8 cellular contexts compared by ENCODE assay signal in the genomic region with DNA sequence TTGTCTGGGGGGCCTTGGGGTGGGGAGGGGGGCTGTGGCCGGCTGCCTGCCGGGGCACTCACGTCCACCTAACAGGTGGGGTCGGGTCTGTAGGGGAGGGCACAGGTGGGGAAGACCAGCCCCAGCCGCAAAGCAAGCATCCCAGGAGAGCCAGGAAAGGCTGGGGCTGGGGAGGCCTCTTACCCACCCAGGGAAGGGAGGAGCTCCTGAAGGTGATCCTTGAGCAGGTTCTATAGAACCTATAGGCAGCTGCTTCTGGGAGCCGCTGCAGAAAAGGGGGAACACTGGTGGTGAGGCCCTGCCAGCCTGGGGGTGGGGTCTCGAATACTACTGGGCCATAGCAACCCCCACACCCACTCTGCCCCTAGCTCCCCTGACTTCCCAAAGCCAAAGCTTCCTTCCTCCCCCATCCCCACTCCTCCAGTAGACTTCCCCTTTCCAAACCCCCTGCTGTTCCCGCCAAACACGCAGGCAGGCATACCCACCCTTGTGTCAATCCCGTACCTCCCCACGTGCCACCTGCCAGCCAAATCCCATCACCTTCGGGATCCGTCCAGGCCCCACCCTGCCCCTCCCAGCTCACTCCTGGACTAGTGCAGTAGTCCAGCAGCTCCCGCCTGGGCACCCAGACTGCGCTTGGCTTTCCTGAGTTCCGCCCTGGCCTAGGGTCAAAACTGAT. TPM values are rescaled to one million over a fixed set of nuclear protein-coding genes. Genes with fewer than 3 reads are reported as not detected.
DNase-seq lines count a peak whose midpoint lies in the region; ATAC-seq, FAIRE-seq and TF ChIP-seq lines count a peak whose summit lies in the region.

No MANE protein-coding gene starts in this region.

- H3K4me1 Mint-ChIP-seq in IgD-negative memory B cell = peaks cover 17 to 25% (median 25%) of the 10 kb centered on the region in 3 donors
- H3K4me1 Mint-ChIP-seq in brain = peaks cover 81% of the 10 kb centered on the region

- H3K9me3 Mint-ChIP-seq in IgD-negative memory B cell (no peaks in the 10 kb centered on the region), brain (no peaks in the 10 kb centered on the region)

- POLR2A ChIA-PET in A549 (lab: Yijun Ruan, JAX) = no interaction called here

- H3K9me3 ChIP-seq in A549 (no peaks in the 10 kb centered on the region), mucosa of descending colon (no peaks in the 10 kb centered on the region)

- DNase-seq in A549 (ENCODE audit: low read depth in 1 of 2, low spot score in 1 of 2) (no peak), mucosa of descending colon (peak; percentile 88 to 92 (median 89)), NCI-H2107 (lab: John Stamatoyannopoulos, UW) (no peak), HTR-8/SVneo (ENCODE audit: insufficient read length, low spot score) (no peak), left lobe of liver (ENCODE audit: low spot score) (no peak)

- peak overlapping the region; percentile 35 for H3K4me3 ChIP-seq in A549
- H3K4me3 ChIP-seq in mucosa of descending colon = no peak overlapping the region

- FAIRE-seq in A549 (lab: Jason Lieb, UNC) = no peak
- FAIRE-seq in HTR-8/SVneo (lab: Jason Lieb, UNC) = no peak

- ATAC-seq in A549 (no peak), mucosa of descending colon (peak; percentile 34), left lobe of liver (no peak), HG03469 (IDR thresholded peaks at IDR 0.05; ENCODE audit: unreplicated experiment) (no peak)

- no peak for TF ChIP-seq EP300 in A549 (IDR thresholded peaks at IDR 0.05)

- WGBS in A549 (ENCODE audit: missing lambda C conversion rate) = 26% methylated on average over 12 of the region's 16 CpGs

- H3K27ac Mint-ChIP-seq in IgD-negative memory B cell = peak overlapping the region; percentile 83 to 94 (median 88)
- peak overlapping the region in 3 of 5 experiments; percentile 50 to 60 (median 57) for H3K27ac Mint-ChIP-seq in brain

- TF ChIP-seq RAD21 in A549 (conservative IDR thresholded peaks at IDR 0.05 in 1 of 2, IDR thresholded peaks at IDR 0.05 in 1 of 2) = no peak

- H3K4me1 ChIP-seq in A549 = peaks cover 82% of the 10 kb centered on the region
- peaks cover 82% of the 10 kb centered on the region for H3K4me1 ChIP-seq in mucosa of descending colon (ENCODE audit: low read depth)

- H3K36me3 ChIP-seq in mucosa of descending colon (ENCODE audit: low read depth) = no peaks in the 10 kb centered on the region

- intact Hi-C loops in mucosa of descending colon (cut with DNase I, micrococcal nuclease) = no loop called here

- TF ChIP-seq POLR2A in A549 (IDR thresholded peaks at IDR 0.05; ENCODE audit: low read length) = no peak

- TF ChIP-seq CTCF in A549 (IDR thresholded peaks at IDR 0.05) = no peak
- no peak for TF ChIP-seq CTCF in brain (conservative IDR thresholded peaks at IDR 0.05)
- TF ChIP-seq CTCF in mucosa of descending colon (IDR thresholded peaks at IDR 0.05) = no peak

- CTCF ChIA-PET in A549 (lab: Yijun Ruan, JAX) = interaction anchor here (0.9 to 2.9 kb wide), 4 partner anchors 9 to 206 kb away, joined by 3 to 12 read pairs (median 7); no protein-coding TSS in a partner anchor

- H3K36me3 Mint-ChIP-seq in IgD-negative memory B cell = peaks cover 2% of the 10 kb centered on the region
- H3K36me3 Mint-ChIP-seq in brain = no peaks in the 10 kb centered on the region

- H3K27me3 Mint-ChIP-seq in IgD-negative memory B cell (no peaks in the 10 kb centered on the region), brain (peaks cover 18% of the 10 kb centered on the region)

- H3K4me2 ChIP-seq in A549 = peak overlapping the region; percentile 99

- peak overlapping the region; percentile 95 to 100 for H3K27ac ChIP-seq in A549

- H3K4me3 Mint-ChIP-seq in IgD-negative memory B cell = peak overlapping the region; percentile 68 to 90 (median 72)
- peak overlapping the region in 3 of 5 experiments; percentile 26 to 43 (median 42) for H3K4me3 Mint-ChIP-seq in brain

TF ChIP-seq in A549, 52 proteins besides CTCF, POLR2A, EP300 and RAD21:
- TF ChIP-seq GATA3 (IDR thresholded peaks at IDR 0.05; ENCODE audit: borderline replicate concordance) (0 out of 2 replicates have a peak, but pooled peaks have one; percentile 6), ZFP36 (IDR thresholded peaks at IDR 0.05; ENCODE audit: borderline replicate concordance, partially characterized antibody) (no peak)

RNA-seq across cellular contexts. Expression of gene KLF16, which starts 5.6 kb away (rescaled TPM):
- polyA plus RNA-seq in A549 (2011; rRNA removed) (4.1 and 5.8 TPM in 2 replicates), A549 (2017; fragmentation: RNase III; extraction: RNeasy Plus Mini Kit Qiagen cat#74134 plus additional on column Dnase treatment) (23.9 to 28.0 TPM (median 25.7 TPM) in 3 replicates), IgD-negative memory B cell (1.8 TPM), brain (ENCODE audit: insufficient read depth, low read depth, low replicate concordance) (22.6 TPM)
- 22.9 and 43.9 TPM in 2 replicates for polyA plus RNA-seq in A549 (2012; cell fraction: cytosol; rRNA removed)
- 36.5 and 74.1 TPM in 2 replicates for polyA plus RNA-seq in A549 (2012; cell fraction: nucleus; rRNA removed)
- 2.7 and 4.3 TPM in 2 replicates for polyA minus RNA-seq in A549 (2011; rRNA and poly(A)+ RNA removed)
- total RNA-seq in mucosa of descending colon (10 to 100 TPM; 22.6 to 26.5 (median 25.6) TPM), left lobe of liver (11.9 TPM)

RNA-seq across cellular contexts. Expression of gene REXO1, which starts 9.5 kb away (rescaled TPM):
- polyA plus RNA-seq in A549 (2011; rRNA removed) (5.6 and 7.3 TPM in 2 replicates), A549 (2017; fragmentation: RNase III; extraction: RNeasy Plus Mini Kit Qiagen cat#74134 plus additional on column Dnase treatment) (13.8 to 15.6 TPM (median 14.5 TPM) in 3 replicates), IgD-negative memory B cell (13.7 TPM), brain (ENCODE audit: insufficient read depth, low read depth, low replicate concordance) (26.0 TPM)
- 25.2 and 29.8 TPM in 2 replicates for polyA plus RNA-seq in A549 (2012; cell fraction: cytosol; rRNA removed)
- 73.2 and 590 TPM in 2 replicates for polyA plus RNA-seq in A549 (2012; cell fraction: nucleus; rRNA removed)
- 5.5 and 18.1 TPM in 2 replicates for polyA minus RNA-seq in A549 (2011; rRNA and poly(A)+ RNA removed)
- total RNA-seq in mucosa of descending colon (10 to 100 TPM; 45.4 to 54.3 (median 50.2) TPM), left lobe of liver (19.3 TPM)

RNA-seq across cellular contexts. Expression of gene ABHD17A, which starts 27.5 kb away (rescaled TPM):
- polyA plus RNA-seq in A549 (2011; rRNA removed) (12.8 and 14.8 TPM in 2 replicates), A549 (2017; fragmentation: RNase III; extraction: RNeasy Plus Mini Kit Qiagen cat#74134 plus additional on column Dnase treatment) (20.9 to 23.1 TPM (median 21.7 TPM) in 3 replicates), IgD-negative memory B cell (107 TPM), brain (ENCODE audit: insufficient read depth, low read depth, low replicate concordance) (124 TPM)
- 38.5 and 63.7 TPM in 2 replicates for polyA plus RNA-seq in A549 (2012; cell fraction: cytosol; rRNA removed)
- polyA plus RNA-seq in A549 (2012; cell fraction: nucleus; rRNA removed) = 70.9 and 111 TPM in 2 replicates
- polyA minus RNA-seq in A549 (2011; rRNA and poly(A)+ RNA removed) = 4.3 and 5.5 TPM in 2 replicates
- total RNA-seq in mucosa of descending colon (10 to 100 TPM; 60.9 to 65.8 (median 65.8) TPM), left lobe of liver (29.4 TPM)

RNA-seq across cellular contexts. Expression of gene ATP8B3, which starts 45.7 kb away (rescaled TPM):
- polyA plus RNA-seq in A549 (2011; rRNA removed) (2.7 and 4.7 TPM in 2 replicates), A549 (2017; fragmentation: RNase III; extraction: RNeasy Plus Mini Kit Qiagen cat#74134 plus additional on column Dnase treatment) (3.2 to 4.2 TPM (median 3.9 TPM) in 3 replicates), IgD-negative memory B cell (1.2 TPM), brain (ENCODE audit: insufficient read depth, low read depth, low replicate concordance) (0.19 TPM)
- 4.8 and 6.9 TPM in 2 replicates for polyA plus RNA-seq in A549 (2012; cell fraction: cytosol; rRNA removed)
- 19.2 and 19.8 TPM in 2 replicates for polyA plus RNA-seq in A549 (2012; cell fraction: nucleus; rRNA removed)
- 4.5 and 6.4 TPM in 2 replicates for polyA minus RNA-seq in A549 (2011; rRNA and poly(A)+ RNA removed)
- total RNA-seq in mucosa of descending colon (1 to 10 TPM in 1 of 3 donors, under 1 TPM in 2; 0.55 to 1.2 (median 0.80) TPM), left lobe of liver (1.4 TPM)

RNA-seq across cellular contexts. Expression of gene ADAT3, which starts 47.4 kb away (rescaled TPM):
- polyA plus RNA-seq in A549 (2011; rRNA removed) = 0.65 and 0.66 TPM in 2 replicates
- polyA plus RNA-seq in A549 (2012; cell fraction: cytosol; rRNA removed) = 4.3 and 7.9 TPM in 2 replicates
- 9.1 and 18.1 TPM in 2 replicates for polyA plus RNA-seq in A549 (2012; cell fraction: nucleus; rRNA removed)
- polyA plus RNA-seq in A549 (2017; fragmentation: RNase III; extraction: RNeasy Plus Mini Kit Qiagen cat#74134 plus additional on column Dnase treatment) = 4.2 to 5.6 TPM (median 5.3 TPM) in 3 replicates
- polyA minus RNA-seq in A549 (2011; rRNA and poly(A)+ RNA removed) = 0.58 and 1.3 TPM in 2 replicates
- 7.4 TPM for polyA plus RNA-seq in IgD-negative memory B cell
- polyA plus RNA-seq in brain (ENCODE audit: insufficient read depth, low read depth, low replicate concordance) = 3.8 TPM
- total RNA-seq in mucosa of descending colon = 10 to 100 TPM; 12.5 to 21.9 (median 19.6) TPM
- total RNA-seq in left lobe of liver = 4.5 TPM

Comparison
In these comparisons a context has a peak if more than half of its experiments do, and no peak if none do; other contexts are left out.
1. DNase-seq: peak in mucosa of descending colon (3 of 3); none in A549 (0 of 2), NCI-H2107 (single experiment), HTR-8/SVneo (single experiment) and left lobe of liver (single experiment).